Comparison of ENCODE assay signal across 8 cellular contexts in the genomic region with DNA sequence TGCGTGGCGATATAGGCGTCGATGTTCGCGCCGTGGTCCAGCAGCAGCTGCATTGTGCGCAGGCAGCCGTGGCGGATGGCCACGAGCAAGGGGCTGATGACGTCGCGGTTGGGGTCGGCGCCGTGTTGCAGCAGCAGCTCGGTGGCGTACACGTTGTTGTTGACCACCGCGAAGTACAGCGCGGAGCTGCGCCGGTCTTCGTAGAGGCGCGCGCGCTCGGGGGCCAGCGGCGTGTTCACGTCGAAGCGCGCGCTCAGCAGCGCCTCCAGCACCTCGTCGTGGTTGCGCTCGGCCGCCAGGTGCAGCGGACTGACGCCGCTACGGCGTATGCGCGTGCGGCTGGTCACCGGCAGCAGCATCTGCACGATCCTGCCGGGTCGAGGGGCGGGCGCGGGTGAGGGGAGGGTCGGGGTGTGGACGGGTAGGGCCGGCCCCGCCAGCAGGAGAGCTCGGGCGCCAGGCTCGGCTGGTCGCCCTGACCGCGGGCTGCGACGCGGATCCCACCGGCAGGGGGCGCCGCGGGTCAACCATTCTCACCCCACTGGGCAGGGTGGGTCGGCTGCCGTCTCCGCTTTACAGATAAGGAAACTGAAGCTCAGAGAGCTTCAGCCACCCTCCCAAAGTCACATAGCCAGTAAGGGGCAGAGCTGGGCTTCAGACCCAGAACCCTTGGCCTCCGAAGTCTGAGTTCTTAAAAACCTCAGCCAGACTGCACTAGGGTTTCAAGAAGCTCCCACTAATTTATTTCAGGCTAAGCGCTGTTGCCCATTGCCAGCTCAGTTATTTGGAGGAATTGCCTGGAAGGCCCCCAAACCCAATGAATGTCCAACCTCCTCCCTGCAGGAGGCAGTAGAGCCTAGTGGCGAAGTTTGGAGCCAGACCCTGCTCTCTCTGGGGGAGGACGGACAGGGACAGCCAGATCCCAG. TPM values are rescaled to one million over a fixed set of nuclear protein-coding genes. Genes with fewer than 3 reads are reported as not detected.
DNase-seq lines count a peak whose midpoint lies in the region; ATAC-seq and TF ChIP-seq lines count a peak whose summit lies in the region.

No MANE protein-coding gene starts in this region.

- H3K4me1 ChIP-seq in breast epithelium, result no peaks in the 10 kb centered on the region

- H3K4me3 ChIP-seq in WERI-Rb-1 (ENCODE audit: low read depth, low read length) (peak overlapping the region; percentile 24; the same call in 1 of the 2 replicates), breast epithelium (peak overlapping the region in 2 of 3 donors; percentile 33 to 61)

- intact Hi-C loops in breast epithelium (cut with DNase I; ENCODE audit: low total_unique reads), result loop anchor here (10.0 kb wide), 1 partner anchor 745 kb away; no protein-coding TSS in a partner anchor

- TF ChIP-seq POLR2A in breast epithelium (IDR thresholded peaks at IDR 0.05), result no peak

- DNase-seq in ELF-1 (ENCODE audit: low read depth, low spot score) (peak; percentile 98), KBM-7 (peak; percentile 85), WERI-Rb-1 (peak; percentile 88), breast epithelium (ENCODE audit: low spot score in 2 of 2) (peak; percentile 59 to 61), inferior parietal cortex (ENCODE audit: extremely low spot score) (peak; percentile 63), RPMI8226 (no peak)
- peak; percentile 82 to 89 for DNase-seq in stimulated activated CD4-positive, alpha-beta T cell treated with anti-CD3 and anti-CD28 coated beads, Interleukin-15, amount 100 ng/mL, for 48 hours (ENCODE audit: low read depth in 2 of 2)

- H3K9me3 ChIP-seq in WERI-Rb-1 (ENCODE audit: severe bottlenecking) (no peaks in the 10 kb centered on the region), breast epithelium (no peaks in the 10 kb centered on the region)

- TF ChIP-seq CTCF in WERI-Rb-1 (IDR thresholded peaks at IDR 0.05; ENCODE audit: low read depth, low read length), result peak; percentile 76
- peak; percentile 49 to 69 (median 62) for TF ChIP-seq CTCF in breast epithelium (IDR thresholded peaks at IDR 0.05)

- H3K36me3 ChIP-seq in WERI-Rb-1 (no peaks in the 10 kb centered on the region), breast epithelium (no peaks in the 10 kb centered on the region)

- H3K27me3 ChIP-seq in WERI-Rb-1 (ENCODE audit: insufficient read depth, low read depth, severe bottlenecking) (no peaks in the 10 kb centered on the region), breast epithelium (peaks cover 0 to 9% of the 10 kb centered on the region in 2 donors)

- in situ Hi-C loops in KBM-7 (cut with MboI; ENCODE audit: low pct_unique_long_range_greater_than_20kb, low sequenced_read_pairs), result loop anchor here (10.0 kb wide), 1 partner anchor 55 kb away; the partner anchor contains the start of gene CCDC197

- H3K27ac ChIP-seq in WERI-Rb-1, result no peak overlapping the region
- H3K27ac ChIP-seq in breast epithelium, result no peak overlapping the region

- peak; percentile 90 for ATAC-seq in GM21717 (IDR thresholded peaks at IDR 0.05; ENCODE audit: unreplicated experiment)

RNA-seq across cellular contexts. Expression of gene FAM181A, which starts 12.4 kb away (rescaled TPM):
- not detected for total RNA-seq in breast epithelium

RNA-seq across cellular contexts. Expression of gene ASB2, which starts 36.8 kb away (rescaled TPM):
- total RNA-seq in breast epithelium, result 1 to 10 TPM in 2 of 3 donors, not detected in 1; 1.3 to 2.0 TPM

RNA-seq across cellular contexts. Expression of gene CCDC197, which starts 57.5 kb away (rescaled TPM):
- total RNA-seq in breast epithelium, result not detected
